ENCODE assay signal across 9 cellular contexts in genomic region chr11:73758451-73758850, GRCh38. TPM values are rescaled to one million over a fixed set of nuclear protein-coding genes. Genes with fewer than 3 reads are reported as not detected.
DNase-seq lines count a peak whose midpoint lies in the region; ATAC-seq and TF ChIP-seq lines count a peak whose summit lies in the region.
"Had no signal": no experiment of that assay in that cellular context is flagged by ENCODE, and none has a peak within 500 bp of the region (broad histone marks: within the 10 kb centered on the region; RNA-seq: fewer than 3 reads in every experiment).

No MANE protein-coding gene starts in this region.

- CTCF ChIA-PET in AG04450 (lab: Charles Lee) = interaction anchor here (0.7 kb wide), 1 partner anchor 173 kb away, joined by 4 read pairs; no protein-coding TSS in a partner anchor
- CTCF ChIA-PET in HCT116 (lab: Charles Lee) = no interaction called here

- ATAC-seq in HCT116 = no peak
- ATAC-seq in right lobe of liver = no peak
- no peak for ATAC-seq in GM21360 (IDR thresholded peaks at IDR 0.05; ENCODE audit: unreplicated experiment)

- H3K27me3 ChIP-seq in AG04450 (ENCODE audit: control insufficient read depth, insufficient read depth, low read length) (no peaks in the 10 kb centered on the region), HCT116 (ENCODE audit: insufficient read depth, low read length) (no peaks in the 10 kb centered on the region), adipocyte (replicated peaks; ENCODE audit: control insufficient read depth, insufficient read depth, low read length) (no peaks in the 10 kb centered on the region), right lobe of liver (no peaks in the 10 kb centered on the region), ovary (no peaks in the 10 kb centered on the region)

- WGBS in right lobe of liver (ENCODE audit: insufficient coverage, low coverage, low lambda C conversion rate, missing lambda C conversion rate) = 75% methylated on average over 1 of the region's 1 CpG
- WGBS in ovary, 3 donors = 52 to 63% (median 53%) methylated on average over 1 of the region's 1 CpG

- no peak overlapping the region for H3K27ac ChIP-seq in AG04450 (ENCODE audit: low read depth, low read length)
- no peak overlapping the region for H3K27ac ChIP-seq in HCT116 (ENCODE audit: low read depth, low read length)
- no peak overlapping the region for H3K27ac ChIP-seq in right lobe of liver
- no peak overlapping the region for H3K27ac ChIP-seq in ovary

- H3K36me3 ChIP-seq in HCT116 (ENCODE audit: control insufficient read depth in 1 of 2, insufficient read depth in 2 of 2, low read length in 2 of 2) (no peaks in the 10 kb centered on the region), adipocyte (ENCODE audit: control insufficient read depth, insufficient read depth, low read length, severe bottlenecking) (peaks cover 4% of the 10 kb centered on the region), right lobe of liver (no peaks in the 10 kb centered on the region), ovary (no peaks in the 10 kb centered on the region)

- POLR2A ChIA-PET in AG04450 (lab: Yijun Ruan, JAX) (no interaction called here), HCT116 (lab: Charles Lee) (interaction anchor here (2.2 kb wide), 1 partner anchor 21 kb away, joined by 5 read pairs; no protein-coding TSS in a partner anchor)

- TF ChIP-seq CTCF in AG04450 (IDR thresholded peaks at IDR 0.05; ENCODE audit: low read depth, low read length) (no peak), HCT116 (IDR thresholded peaks at IDR 0.05 in 2 of 3, conservative IDR thresholded peaks at IDR 0.05 in 1 of 3; ENCODE audit: borderline replicate concordance in 1 of 3, insufficient read depth in 1 of 3, low read depth in 2 of 3, low read length in 2 of 3) (no peak), right lobe of liver (IDR thresholded peaks at IDR 0.05) (no peak), ovary (IDR thresholded peaks at IDR 0.05) (no peak)

- H3K4me1 ChIP-seq in HCT116 (ENCODE audit: control insufficient read depth in 1 of 2, insufficient read depth in 2 of 2, low read length in 2 of 2) (peaks cover 10 to 21% of the 10 kb centered on the region in 2 experiments; a peak in 3 of 4 replicates), adipocyte (ENCODE audit: control insufficient read depth, insufficient read depth, low read length) (peaks cover 22% of the 10 kb centered on the region), right lobe of liver (peaks cover 0 to 38% (median 7%) of the 10 kb centered on the region in 4 donors), ovary (ENCODE audit: insufficient read depth) (peaks cover 4% of the 10 kb centered on the region)

- no peak for TF ChIP-seq EP300 in ovary (IDR thresholded peaks at IDR 0.05)

- H3K4me2 ChIP-seq in HCT116 (ENCODE audit: low read length) = peak overlapping the region; percentile 96; the same call in 1 of the 2 replicates

- H3K4me3 ChIP-seq in AG04450 (ENCODE audit: low read depth, low read length) (peak overlapping the region; percentile 91), HCT116 (replicated peaks in 1 of 2; ENCODE audit: low read depth in 1 of 2, low read length in 2 of 2) (peak overlapping the region in 1 of 2 experiments; percentile 86; a peak in 1 of 4 replicates), adipocyte (ENCODE audit: low read length) (peak overlapping the region; percentile 89), right lobe of liver (peak overlapping the region in 2 of 3 donors; percentile 83 to 98), ovary (no peak overlapping the region)

- DNase-seq in AG04450 (ENCODE audit: low read depth, low spot score) (no peak), HCT116 (ENCODE audit: low read depth, low spot score) (no peak), adipocyte (ENCODE audit: low read depth) (peak; percentile 7), right lobe of liver (no peak), ovary (no peak), HuH-7.5 (ENCODE audit: low spot score) (no peak), 8988T (no peak)
- DNase-seq: stimulated activated CD4-positive, alpha-beta T cell treated with anti-CD3 and anti-CD28 coated beads, Interleukin-1b, Interleukin-23, amount 100 ng/mL, for 48 hours had no signal

- H3K9me3 ChIP-seq in AG04450 (ENCODE audit: control insufficient read depth, insufficient read depth, low read length) = peaks cover 3% of the 10 kb centered on the region; the same call in 1 of the 2 replicates
- no peaks in the 10 kb centered on the region for H3K9me3 ChIP-seq in HCT116 (ENCODE audit: control insufficient read depth in 1 of 2, insufficient read depth in 1 of 2, low read depth in 1 of 2, low read length in 2 of 2)
- no peaks in the 10 kb centered on the region for H3K9me3 ChIP-seq in adipocyte (ENCODE audit: control insufficient read depth, low read length)
- H3K9me3 ChIP-seq in right lobe of liver = no peaks in the 10 kb centered on the region
- H3K9me3 ChIP-seq in ovary = no peaks in the 10 kb centered on the region

- no peak for TF ChIP-seq RAD21 in HCT116 (IDR thresholded peaks at IDR 0.05; ENCODE audit: low read depth)

- no peak overlapping the region for H2AFZ ChIP-seq in HCT116 (ENCODE audit: low read depth, low read length, poor library complexity, severe bottlenecking)

- no peak overlapping the region for H3K9ac ChIP-seq in HCT116 (ENCODE audit: low read length)
- H3K9ac ChIP-seq in adipocyte (ENCODE audit: low read length) = peak overlapping the region; percentile 98

- peaks cover 65% of the 10 kb centered on the region for H3K79me2 ChIP-seq in HCT116 (ENCODE audit: insufficient read depth, low read length)

- intact Hi-C loops in HCT116 (cut with micrococcal nuclease) = no loop called here
- intact Hi-C loops in right lobe of liver (cut with DNase I) = no loop called here
- intact Hi-C loops in ovary (cut with DNase I) = no loop called here

- BruUV-seq in HCT116 (replicated peaks; lab: Mats Ljungman, UMichigan) = no TSS peak

- H3K9me2 ChIP-seq in HCT116 (ENCODE audit: insufficient read depth) = no peaks in the 10 kb centered on the region

- RAD21 ChIA-PET in HCT116 (lab: Charles Lee; ENCODE audit: low non-redundant PET in 1 of 2, low total read pairs in 2 of 2, uncharacterized antibody in 2 of 2, unreplicated experiment in 2 of 2) = no interaction called here

- H4K20me1 ChIP-seq in HCT116 (ENCODE audit: insufficient read depth) = peaks cover 16% of the 10 kb centered on the region; the same call in 1 of the 2 replicates

- TF ChIP-seq POLR2A in HCT116 (IDR thresholded peaks at IDR 0.05; ENCODE audit: borderline replicate concordance, extremely low read depth, insufficient read depth, insufficient read length) (no peak), right lobe of liver (IDR thresholded peaks at IDR 0.05) (no peak), ovary (IDR thresholded peaks at IDR 0.05) (no peak)

TF ChIP-seq in HCT116, 20 proteins besides CTCF, POLR2A, EP300 and RAD21:
- TF ChIP-seq SRF (IDR thresholded peaks at IDR 0.05; ENCODE audit: low read depth) (no peak), CBX3 (IDR thresholded peaks at IDR 0.05; ENCODE audit: low read depth) (no peak), CEBPB (IDR thresholded peaks at IDR 0.05; ENCODE audit: low read depth) (no peak), EZH2 (IDR thresholded peaks at IDR 0.05) (no peak), ELF1 (IDR thresholded peaks at IDR 0.05; ENCODE audit: borderline replicate concordance, low read depth) (no peak)
- TF ChIP-seq, protein P1, sequence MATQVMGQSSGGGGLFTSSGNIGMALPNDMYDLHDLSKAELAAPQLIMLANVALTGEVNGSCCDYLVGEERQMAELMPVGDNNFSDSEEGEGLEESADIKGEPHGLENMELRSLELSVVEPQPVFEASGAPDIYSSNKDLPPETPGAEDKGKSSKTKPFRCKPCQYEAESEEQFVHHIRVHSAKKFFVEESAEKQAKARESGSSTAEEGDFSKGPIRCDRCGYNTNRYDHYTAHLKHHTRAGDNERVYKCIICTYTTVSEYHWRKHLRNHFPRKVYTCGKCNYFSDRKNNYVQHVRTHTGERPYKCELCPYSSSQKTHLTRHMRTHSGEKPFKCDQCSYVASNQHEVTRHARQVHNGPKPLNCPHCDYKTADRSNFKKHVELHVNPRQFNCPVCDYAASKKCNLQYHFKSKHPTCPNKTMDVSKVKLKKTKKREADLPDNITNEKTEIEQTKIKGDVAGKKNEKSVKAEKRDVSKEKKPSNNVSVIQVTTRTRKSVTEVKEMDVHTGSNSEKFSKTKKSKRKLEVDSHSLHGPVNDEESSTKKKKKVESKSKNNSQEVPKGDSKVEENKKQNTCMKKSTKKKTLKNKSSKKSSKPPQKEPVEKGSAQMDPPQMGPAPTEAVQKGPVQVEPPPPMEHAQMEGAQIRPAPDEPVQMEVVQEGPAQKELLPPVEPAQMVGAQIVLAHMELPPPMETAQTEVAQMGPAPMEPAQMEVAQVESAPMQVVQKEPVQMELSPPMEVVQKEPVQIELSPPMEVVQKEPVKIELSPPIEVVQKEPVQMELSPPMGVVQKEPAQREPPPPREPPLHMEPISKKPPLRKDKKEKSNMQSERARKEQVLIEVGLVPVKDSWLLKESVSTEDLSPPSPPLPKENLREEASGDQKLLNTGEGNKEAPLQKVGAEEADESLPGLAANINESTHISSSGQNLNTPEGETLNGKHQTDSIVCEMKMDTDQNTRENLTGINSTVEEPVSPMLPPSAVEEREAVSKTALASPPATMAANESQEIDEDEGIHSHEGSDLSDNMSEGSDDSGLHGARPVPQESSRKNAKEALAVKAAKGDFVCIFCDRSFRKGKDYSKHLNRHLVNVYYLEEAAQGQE (IDR thresholded peaks at IDR 0.05; ENCODE audit: low read depth) = no peak

RNA-seq across cellular contexts. Expression of gene RAB6A, which starts 2.4 kb away (rescaled TPM):
- 97.0 and 153 TPM in 2 replicates for polyA plus RNA-seq in AG04450 (2011; rRNA removed)
- 80.5 and 158 TPM in 2 replicates for polyA minus RNA-seq in AG04450 (2011; rRNA and poly(A)+ RNA removed)
- 121 TPM for total RNA-seq in HCT116 (2021; ENCODE audit: unreplicated experiment)
- 83.7 and 106 TPM in 2 replicates for polyA plus RNA-seq in HCT116 (2012)
- total RNA-seq in right lobe of liver = 100 to 1,000 TPM in 2 of 6 experiments, 10 to 100 TPM in 4; 59.3 to 163 (median 81.7) TPM
- 100 to 1,000 TPM in 5 of 7 donors, 10 to 100 TPM in 2; 96.5 to 128 (median 102) TPM for total RNA-seq in ovary
- 100 to 1,000 TPM in 1 of 2 donors, 10 to 100 TPM in 1; 55.9 to 127 TPM for polyA plus RNA-seq in ovary

RNA-seq across cellular contexts. Expression of gene MRPL48, which starts 29.2 kb away (rescaled TPM):
- polyA plus RNA-seq in AG04450 (2011; rRNA removed) = 57.9 and 65.7 TPM in 2 replicates
- 10.7 and 13.9 TPM in 2 replicates for polyA minus RNA-seq in AG04450 (2011; rRNA and poly(A)+ RNA removed)
- total RNA-seq in HCT116 (2021; ENCODE audit: unreplicated experiment) = 66.8 TPM
- polyA plus RNA-seq in HCT116 (2012) = 62.7 and 89.3 TPM in 2 replicates
- total RNA-seq in right lobe of liver = 10 to 100 TPM; 15.9 to 26.7 (median 18.2) TPM
- 10 to 100 TPM; 18.7 to 32.9 (median 26.3) TPM for total RNA-seq in ovary
- 10 to 100 TPM; 30.4 to 33.4 TPM for polyA plus RNA-seq in ovary
